Comparison of ENCODE assay signal across 8 cellular contexts in genomic region chr9:131679261-131680020, GRCh38.
DNase-seq lines count a peak whose midpoint lies in the region; ATAC-seq and TF ChIP-seq lines count a peak whose summit lies in the region.

No MANE protein-coding gene starts in this region.

- H3K27me3 Mint-ChIP-seq in activated CD4-positive, alpha-beta T cell treated with anti-CD3 and anti-CD28 coated beads, Interleukin-2, amount 10 ng/mL, durations not matched to agents 7 days and 5 days: no peaks in the 10 kb centered on the region

- WGBS in thyroid gland, 2 donors: 95 to 96% methylated on average over 12 of the region's 12 CpGs

- no peak for DNase-seq in activated CD4-positive, alpha-beta T cell treated with anti-CD3 and anti-CD28 coated beads, Interleukin-2, amount 10 ng/mL, durations not matched to agents 7 days and 5 days
- no peak for DNase-seq in activated CD4-positive, alpha-beta T cell treated with anti-CD3 and anti-CD28 coated beads, Interleukin-2, amount 50 U/mL, for 1 hour
- DNase-seq in astrocyte of the spinal cord (ENCODE audit: low read depth, low spot score): peak; percentile 37
- DNase-seq in left lung: no peak
- no peak for DNase-seq in thyroid gland
- DNase-seq in islet precursor cell: no peak
- DNase-seq in activated CD4-positive, CD25-positive, alpha-beta regulatory T cell (lab: John Stamatoyannopoulos, UW): no peak

- H3K4me3 ChIP-seq in astrocyte of the spinal cord (ENCODE audit: low read depth, low read length) (no peak overlapping the region), left lung (no peak overlapping the region), thyroid gland (replicated peaks in 1 of 3) (no peak overlapping the region)

- POLR2A ChIA-PET in activated CD4-positive, alpha-beta T cell treated with anti-CD3 and anti-CD28 coated beads, Interleukin-2, amount 10 ng/mL, durations not matched to agents 7 days and 5 days (lab: Charles Lee): interaction anchor here (1.3 kb wide), 1 partner anchor 10 kb away, joined by 3 read pairs; no protein-coding TSS in a partner anchor

- H3K4me1 ChIP-seq in left lung: peaks cover 51 to 78% of the 10 kb centered on the region in 2 donors
- peaks cover 40 to 60% of the 10 kb centered on the region in 2 donors for H3K4me1 ChIP-seq in thyroid gland

- TF ChIP-seq CTCF in astrocyte of the spinal cord (IDR thresholded peaks at IDR 0.05; ENCODE audit: low read depth, low read length): no peak
- no peak for TF ChIP-seq CTCF in left lung (IDR thresholded peaks at IDR 0.05)
- no peak for TF ChIP-seq CTCF in thyroid gland (IDR thresholded peaks at IDR 0.05)

- peak overlapping the region; percentile 62 to 85 for H3K27ac ChIP-seq in left lung
- H3K27ac ChIP-seq in thyroid gland: peak overlapping the region in 2 of 3 donors; percentile 91 to 95

- CTCF ChIA-PET in activated CD4-positive, alpha-beta T cell treated with anti-CD3 and anti-CD28 coated beads, Interleukin-2, amount 10 ng/mL, durations not matched to agents 7 days and 5 days (lab: Charles Lee): interaction anchor here (0.6 to 7.5 kb wide), 12 partner anchors 13 to 379 kb away, joined by 3 to 47 read pairs (median 4); partner anchors contain the start of gene RAPGEF1

- no peaks in the 10 kb centered on the region for H3K9me3 Mint-ChIP-seq in activated CD4-positive, alpha-beta T cell treated with anti-CD3 and anti-CD28 coated beads, Interleukin-2, amount 10 ng/mL, durations not matched to agents 7 days and 5 days

- no peak for TF ChIP-seq POLR2A in thyroid gland (IDR thresholded peaks at IDR 0.05)

- peak overlapping the region; percentile 56 for H3K27ac Mint-ChIP-seq in activated CD4-positive, alpha-beta T cell treated with anti-CD3 and anti-CD28 coated beads, Interleukin-2, amount 10 ng/mL, durations not matched to agents 7 days and 5 days

- H3K36me3 Mint-ChIP-seq in activated CD4-positive, alpha-beta T cell treated with anti-CD3 and anti-CD28 coated beads, Interleukin-2, amount 10 ng/mL, durations not matched to agents 7 days and 5 days (ENCODE audit: low read depth): peaks cover 18% of the 10 kb centered on the region

- intact Hi-C loops in left lung (cut with DNase I) (no loop called here), thyroid gland (cut with DNase I) (no loop called here)

- H3K36me3 ChIP-seq in left lung (no peaks in the 10 kb centered on the region), thyroid gland (no peaks in the 10 kb centered on the region)

- ATAC-seq in left lung (no peak), GM19023 (IDR thresholded peaks at IDR 0.05; ENCODE audit: unreplicated experiment) (no peak)

- no peak overlapping the region for H3K4me3 Mint-ChIP-seq in activated CD4-positive, alpha-beta T cell treated with anti-CD3 and anti-CD28 coated beads, Interleukin-2, amount 10 ng/mL, durations not matched to agents 7 days and 5 days

- in situ Hi-C loops in astrocyte of the spinal cord (cut with HindIII; ENCODE audit: low sequenced_read_pairs): no loop called here

- no peaks in the 10 kb centered on the region for H3K9me3 ChIP-seq in left lung
- H3K9me3 ChIP-seq in thyroid gland: no peaks in the 10 kb centered on the region

- H3K27me3 ChIP-seq in left lung: no peaks in the 10 kb centered on the region
- H3K27me3 ChIP-seq in thyroid gland: no peaks in the 10 kb centered on the region

- peaks cover 79% of the 10 kb centered on the region for H3K4me1 Mint-ChIP-seq in activated CD4-positive, alpha-beta T cell treated with anti-CD3 and anti-CD28 coated beads, Interleukin-2, amount 10 ng/mL, durations not matched to agents 7 days and 5 days
